1 cellular context compared by ENCODE assay signal in genomic region chr20:38962044-38962897, GRCh38.
TF ChIP-seq lines count a peak whose summit lies in the region.

A gene with protein sequence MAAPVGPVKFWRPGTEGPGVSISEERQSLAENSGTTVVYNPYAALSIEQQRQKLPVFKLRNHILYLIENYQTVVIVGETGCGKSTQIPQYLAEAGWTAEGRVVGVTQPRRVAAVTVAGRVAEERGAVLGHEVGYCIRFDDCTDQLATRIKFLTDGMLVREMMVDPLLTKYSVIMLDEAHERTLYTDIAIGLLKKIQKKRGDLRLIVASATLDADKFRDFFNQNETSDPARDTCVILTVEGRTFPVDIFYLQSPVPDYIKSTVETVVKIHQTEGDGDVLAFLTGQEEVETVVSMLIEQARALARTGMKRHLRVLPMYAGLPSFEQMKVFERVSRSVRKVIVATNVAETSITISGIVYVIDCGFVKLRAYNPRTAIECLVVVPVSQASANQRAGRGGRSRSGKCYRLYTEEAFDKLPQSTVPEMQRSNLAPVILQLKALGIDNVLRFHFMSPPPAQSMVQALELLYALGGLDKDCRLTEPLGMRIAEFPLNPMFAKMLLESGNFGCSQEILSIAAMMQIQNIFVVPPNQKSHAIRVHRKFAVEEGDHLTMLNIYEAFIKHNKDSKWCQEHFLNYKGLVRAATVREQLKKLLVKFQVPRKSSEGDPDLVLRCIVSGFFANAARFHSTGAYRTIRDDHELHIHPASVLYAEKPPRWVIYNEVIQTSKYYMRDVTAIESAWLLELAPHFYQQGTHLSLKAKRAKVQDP (plus strand): TSS chr20:38962344. CDS start chr20:38962368, 24 bp downstream.

TF ChIP-seq in HepG2, 621 proteins besides CTCF, POLR2A, EP300 and RAD21 (continued from another document and continues in another):
- TF ChIP-seq HDAC2 (CRISPR knock-in tag; IDR thresholded peaks at IDR 0.05), result peak; percentile 86
- TF ChIP-seq ZNF274 (CRISPR knock-in tag; IDR thresholded peaks at IDR 0.05), result peak; percentile 97
- TF ChIP-seq ZNF251 (CRISPR knock-in tag; IDR thresholded peaks at IDR 0.05), result no peak
- TF ChIP-seq TOPORS (CRISPR knock-in tag; IDR thresholded peaks at IDR 0.05), result no peak
- no peak for TF ChIP-seq TCF7L2 (IDR thresholded peaks at IDR 0.05; ENCODE audit: low read depth, low read length)
- TF ChIP-seq BRCA1 (CRISPR knock-in tag; IDR thresholded peaks at IDR 0.05), result 0 out of 2 replicates have a peak, but pooled peaks have one; percentile 37
- peak; percentile 76; the same call in 1 of the 2 replicates for TF ChIP-seq NFKBIZ (CRISPR knock-in tag; IDR thresholded peaks at IDR 0.05)
- TF ChIP-seq KDM5B (CRISPR knock-in tag; IDR thresholded peaks at IDR 0.05; ENCODE audit: borderline replicate concordance), result peak; percentile 98; the same call in 1 of the 2 replicates
- peak; percentile 96 for TF ChIP-seq ZSCAN29 (CRISPR knock-in tag; conservative IDR thresholded peaks at IDR 0.05)
- no peak; the same call in 1 of the 2 replicates for TF ChIP-seq ATF3 (CRISPR knock-in tag; IDR thresholded peaks at IDR 0.05)
- TF ChIP-seq, protein P1, sequence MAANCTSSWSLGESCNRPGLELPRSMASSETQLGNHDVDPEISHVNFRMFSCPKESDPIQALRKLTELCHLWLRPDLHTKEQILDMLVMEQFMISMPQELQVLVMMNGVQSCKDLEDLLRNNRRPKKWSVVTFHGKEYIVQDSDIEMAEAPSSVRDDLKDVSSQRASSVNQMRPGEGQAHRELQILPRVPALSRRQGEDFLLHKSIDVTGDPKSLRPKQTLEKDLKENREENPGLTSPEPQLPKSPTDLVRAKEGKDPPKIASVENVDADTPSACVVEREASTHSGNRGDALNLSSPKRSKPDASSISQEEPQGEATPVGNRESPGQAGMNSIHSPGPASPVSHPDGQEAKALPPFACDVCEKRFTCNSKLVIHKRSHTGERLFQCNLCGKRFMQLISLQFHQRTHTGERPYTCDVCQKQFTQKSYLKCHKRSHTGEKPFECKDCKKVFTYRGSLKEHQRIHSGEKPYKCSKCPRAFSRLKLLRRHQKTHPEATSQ (CRISPR knock-in tag; IDR thresholded peaks at IDR 0.05; ENCODE audit: borderline replicate concordance), result peak; percentile 65; the same call in 1 of the 2 replicates
- peak; percentile 76 for TF ChIP-seq SIN3B (IDR thresholded peaks at IDR 0.05; ENCODE audit: low read length)
- TF ChIP-seq NFYC (CRISPR knock-in tag; IDR thresholded peaks at IDR 0.05), result peak; percentile 78
- TF ChIP-seq ZNF766 (CRISPR knock-in tag; IDR thresholded peaks at IDR 0.05; ENCODE audit: borderline replicate concordance), result peak; percentile 65; the same call in 1 of the 2 replicates
- peak; percentile 73 for TF ChIP-seq BHLHE40 (IDR thresholded peaks at IDR 0.05; ENCODE audit: low read length)
- peak; percentile 92 for TF ChIP-seq HDAC1 (CRISPR knock-in tag; IDR thresholded peaks at IDR 0.05)
- TF ChIP-seq PHF8 (CRISPR knock-in tag; IDR thresholded peaks at IDR 0.05), result peak; percentile 99
- TF ChIP-seq ZNF788 (CRISPR knock-in tag; IDR thresholded peaks at IDR 0.05; ENCODE audit: borderline replicate concordance), result peak; percentile 96; the same call in 1 of the 2 replicates
- TF ChIP-seq, protein P2, sequence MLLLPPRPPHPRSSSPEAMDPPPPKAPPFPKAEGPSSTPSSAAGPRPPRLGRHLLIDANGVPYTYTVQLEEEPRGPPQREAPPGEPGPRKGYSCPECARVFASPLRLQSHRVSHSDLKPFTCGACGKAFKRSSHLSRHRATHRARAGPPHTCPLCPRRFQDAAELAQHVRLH (CRISPR knock-in tag; IDR thresholded peaks at IDR 0.05; ENCODE audit: borderline replicate concordance, low read depth), result peak; percentile 92; the same call in 1 of the 2 replicates
- TF ChIP-seq EHMT2 (IDR thresholded peaks at IDR 0.05; ENCODE audit: borderline replicate concordance, low read depth, low read length), result peak; percentile 96
- TF ChIP-seq STAT5B (CRISPR knock-in tag; IDR thresholded peaks at IDR 0.05), result peak; percentile 88; the same call in 1 of the 2 replicates
- peak; percentile 34; the same call in 1 of the 2 replicates for TF ChIP-seq ZNF138 (CRISPR knock-in tag; IDR thresholded peaks at IDR 0.05; ENCODE audit: low read depth)
- peak; percentile 80 for TF ChIP-seq JUN (CRISPR knock-in tag; IDR thresholded peaks at IDR 0.05)
- no peak for TF ChIP-seq SOX6 (IDR thresholded peaks at IDR 0.05)
- TF ChIP-seq SOX6 (CRISPR knock-in tag; IDR thresholded peaks at IDR 0.05), result peak; percentile 85
- no peak for TF ChIP-seq SMARCE1 (IDR thresholded peaks at IDR 0.05; ENCODE audit: borderline replicate concordance)
- peak; percentile 88 for TF ChIP-seq SNAI1 (CRISPR knock-in tag; IDR thresholded peaks at IDR 0.05; ENCODE audit: borderline replicate concordance)
- TF ChIP-seq HNRNPLL (IDR thresholded peaks at IDR 0.05; ENCODE audit: low read depth, low read length, poor library complexity, severe bottlenecking), result peak; percentile 81
- TF ChIP-seq STAT6 (CRISPR knock-in tag; IDR thresholded peaks at IDR 0.05; ENCODE audit: borderline replicate concordance), result peak; percentile 29; the same call in 1 of the 2 replicates
- TF ChIP-seq ZNF292 (CRISPR knock-in tag; IDR thresholded peaks at IDR 0.05; ENCODE audit: borderline replicate concordance, low read depth), result no peak
- TF ChIP-seq SAFB2 (CRISPR knock-in tag; IDR thresholded peaks at IDR 0.05; ENCODE audit: borderline replicate concordance, low read depth), result peak; percentile 97
- peak; percentile 86 for TF ChIP-seq MZF1 (CRISPR knock-in tag; IDR thresholded peaks at IDR 0.05; ENCODE audit: borderline replicate concordance)
- peak; percentile 95 for TF ChIP-seq ERF (CRISPR knock-in tag; IDR thresholded peaks at IDR 0.05)
- TF ChIP-seq CENPX (CRISPR knock-in tag; IDR thresholded peaks at IDR 0.05), result no peak
- TF ChIP-seq NAIF1 (CRISPR knock-in tag; IDR thresholded peaks at IDR 0.05; ENCODE audit: borderline replicate concordance), result no peak
- TF ChIP-seq MATR3 (CRISPR knock-in tag; IDR thresholded peaks at IDR 0.05), result no peak
- no peak; the same call in none of the 2 replicates for TF ChIP-seq ZNF740 (CRISPR knock-in tag; IDR thresholded peaks at IDR 0.05)
- TF ChIP-seq AKAP8 (CRISPR knock-in tag; IDR thresholded peaks at IDR 0.05), result peak; percentile 78; the same call in 1 of the 2 replicates
- no peak for TF ChIP-seq ZNF615 (CRISPR knock-in tag; IDR thresholded peaks at IDR 0.05; ENCODE audit: borderline replicate concordance)
- TF ChIP-seq, protein P3, sequence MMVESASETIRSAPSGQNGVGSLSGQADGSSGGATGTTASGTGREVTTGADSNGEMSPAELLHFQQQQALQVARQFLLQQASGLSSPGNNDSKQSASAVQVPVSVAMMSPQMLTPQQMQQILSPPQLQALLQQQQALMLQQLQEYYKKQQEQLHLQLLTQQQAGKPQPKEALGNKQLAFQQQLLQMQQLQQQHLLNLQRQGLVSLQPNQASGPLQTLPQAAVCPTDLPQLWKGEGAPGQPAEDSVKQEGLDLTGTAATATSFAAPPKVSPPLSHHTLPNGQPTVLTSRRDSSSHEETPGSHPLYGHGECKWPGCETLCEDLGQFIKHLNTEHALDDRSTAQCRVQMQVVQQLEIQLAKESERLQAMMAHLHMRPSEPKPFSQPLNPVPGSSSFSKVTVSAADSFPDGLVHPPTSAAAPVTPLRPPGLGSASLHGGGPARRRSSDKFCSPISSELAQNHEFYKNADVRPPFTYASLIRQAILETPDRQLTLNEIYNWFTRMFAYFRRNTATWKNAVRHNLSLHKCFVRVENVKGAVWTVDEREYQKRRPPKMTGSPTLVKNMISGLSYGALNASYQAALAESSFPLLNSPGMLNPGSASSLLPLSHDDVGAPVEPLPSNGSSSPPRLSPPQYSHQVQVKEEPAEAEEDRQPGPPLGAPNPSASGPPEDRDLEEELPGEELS (CRISPR knock-in tag; IDR thresholded peaks at IDR 0.05), result 0 out of 2 replicates have a peak, but pooled peaks have one; percentile 30
- TF ChIP-seq ZNF704 (CRISPR knock-in tag; IDR thresholded peaks at IDR 0.05; ENCODE audit: borderline replicate concordance), result peak; percentile 95
- no peak for TF ChIP-seq ZNF816 (CRISPR knock-in tag; IDR thresholded peaks at IDR 0.05; ENCODE audit: borderline replicate concordance)
- peak; percentile 77 for TF ChIP-seq IRF2 (CRISPR knock-in tag; IDR thresholded peaks at IDR 0.05)
- TF ChIP-seq TP53 (CRISPR knock-in tag; conservative IDR thresholded peaks at IDR 0.05), result peak; percentile 91; the same call in 1 of the 2 replicates
- peak; percentile 92; the same call in 1 of the 2 replicates for TF ChIP-seq ZNF224 (CRISPR knock-in tag; IDR thresholded peaks at IDR 0.05)
- peak; percentile 52 for TF ChIP-seq FOXA3 (CRISPR knock-in tag; IDR thresholded peaks at IDR 0.05)
- peak; percentile 94 for TF ChIP-seq U2AF2 (IDR thresholded peaks at IDR 0.05; ENCODE audit: low read depth, low read length)
- TF ChIP-seq ASH2L (IDR thresholded peaks at IDR 0.05; ENCODE audit: insufficient read length, low read depth, low read length), result peak; percentile 100
- peak; percentile 94 for TF ChIP-seq ZBTB3 (CRISPR knock-in tag; IDR thresholded peaks at IDR 0.05; ENCODE audit: borderline replicate concordance, low read depth)
- TF ChIP-seq ZNF354B (CRISPR knock-in tag; IDR thresholded peaks at IDR 0.05), result no peak
- peak; percentile 73 for TF ChIP-seq ZBTB2 (CRISPR knock-in tag; IDR thresholded peaks at IDR 0.05; ENCODE audit: low read depth)
- peak; percentile 63; the same call in 1 of the 2 replicates for TF ChIP-seq ZKSCAN5 (CRISPR knock-in tag; IDR thresholded peaks at IDR 0.05)
- peak; percentile 95 for TF ChIP-seq NRL (CRISPR knock-in tag; IDR thresholded peaks at IDR 0.05; ENCODE audit: borderline replicate concordance)
- TF ChIP-seq ZNF709 (CRISPR knock-in tag; IDR thresholded peaks at IDR 0.05), result peak; percentile 83; the same call in 1 of the 2 replicates
- TF ChIP-seq DZIP1 (CRISPR knock-in tag; IDR thresholded peaks at IDR 0.05), result peak; percentile 94
- peak; percentile 50 for TF ChIP-seq NCOA2 (CRISPR knock-in tag; IDR thresholded peaks at IDR 0.05)
- peak; percentile 94 for TF ChIP-seq SMAD3 (CRISPR knock-in tag; IDR thresholded peaks at IDR 0.05)
- 0 out of 2 replicates have a peak, but pooled peaks have one; percentile 50 for TF ChIP-seq ZNF557 (CRISPR knock-in tag; IDR thresholded peaks at IDR 0.05)
